In the genomic region with DNA sequence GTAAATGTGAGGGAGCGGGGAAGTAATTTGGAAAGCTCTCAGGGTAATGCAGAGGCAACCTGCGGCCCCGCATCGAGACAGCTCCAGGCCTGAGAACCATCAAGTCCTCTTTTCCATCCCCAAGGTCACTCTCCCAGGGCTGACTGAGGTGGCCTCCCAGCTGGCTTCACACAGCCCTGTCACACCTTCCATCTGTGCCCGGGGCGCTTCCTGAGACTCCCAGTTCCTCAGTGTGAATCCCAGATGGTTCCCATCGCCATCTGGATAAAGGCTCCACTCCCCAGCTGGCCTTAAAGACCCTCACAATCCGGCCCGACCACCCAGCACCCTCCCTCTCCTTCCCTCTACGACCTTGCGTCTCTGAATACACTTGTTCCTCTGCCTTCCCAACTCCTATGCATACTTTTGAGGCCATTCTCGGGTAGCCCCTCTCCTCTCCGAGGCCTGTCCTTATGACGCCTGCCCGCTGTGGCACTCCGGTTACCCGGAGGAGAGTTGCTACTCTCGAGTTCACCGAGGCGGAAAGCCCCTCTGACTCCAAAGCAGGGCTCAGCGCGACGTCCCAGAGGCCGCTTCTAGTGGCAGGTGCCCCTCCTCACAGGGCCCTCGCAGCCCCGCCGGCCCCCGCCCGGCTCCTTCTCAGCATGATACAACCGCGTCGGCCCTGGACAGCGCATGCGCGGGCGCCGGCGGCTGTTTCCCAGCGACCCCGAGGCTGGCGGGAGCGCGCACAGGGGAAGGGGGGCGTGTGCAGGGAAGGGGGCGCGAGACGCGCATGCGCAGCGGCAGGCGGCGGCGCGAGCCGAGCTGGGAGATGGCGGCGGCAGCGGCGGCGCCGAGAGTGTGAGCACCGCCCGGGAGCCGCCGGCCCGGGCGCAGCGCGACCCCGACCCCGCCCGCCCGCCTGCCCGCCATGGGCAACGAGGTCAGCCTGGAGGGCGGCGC, we compare ENCODE assay signal across 8 cellular contexts. TPM values are rescaled to one million over a fixed set of nuclear protein-coding genes. Genes with fewer than 3 reads are reported as not detected.
DNase-seq lines count a peak whose midpoint lies in the region; ATAC-seq, FAIRE-seq and TF ChIP-seq lines count a peak whose summit lies in the region.

A gene with protein sequence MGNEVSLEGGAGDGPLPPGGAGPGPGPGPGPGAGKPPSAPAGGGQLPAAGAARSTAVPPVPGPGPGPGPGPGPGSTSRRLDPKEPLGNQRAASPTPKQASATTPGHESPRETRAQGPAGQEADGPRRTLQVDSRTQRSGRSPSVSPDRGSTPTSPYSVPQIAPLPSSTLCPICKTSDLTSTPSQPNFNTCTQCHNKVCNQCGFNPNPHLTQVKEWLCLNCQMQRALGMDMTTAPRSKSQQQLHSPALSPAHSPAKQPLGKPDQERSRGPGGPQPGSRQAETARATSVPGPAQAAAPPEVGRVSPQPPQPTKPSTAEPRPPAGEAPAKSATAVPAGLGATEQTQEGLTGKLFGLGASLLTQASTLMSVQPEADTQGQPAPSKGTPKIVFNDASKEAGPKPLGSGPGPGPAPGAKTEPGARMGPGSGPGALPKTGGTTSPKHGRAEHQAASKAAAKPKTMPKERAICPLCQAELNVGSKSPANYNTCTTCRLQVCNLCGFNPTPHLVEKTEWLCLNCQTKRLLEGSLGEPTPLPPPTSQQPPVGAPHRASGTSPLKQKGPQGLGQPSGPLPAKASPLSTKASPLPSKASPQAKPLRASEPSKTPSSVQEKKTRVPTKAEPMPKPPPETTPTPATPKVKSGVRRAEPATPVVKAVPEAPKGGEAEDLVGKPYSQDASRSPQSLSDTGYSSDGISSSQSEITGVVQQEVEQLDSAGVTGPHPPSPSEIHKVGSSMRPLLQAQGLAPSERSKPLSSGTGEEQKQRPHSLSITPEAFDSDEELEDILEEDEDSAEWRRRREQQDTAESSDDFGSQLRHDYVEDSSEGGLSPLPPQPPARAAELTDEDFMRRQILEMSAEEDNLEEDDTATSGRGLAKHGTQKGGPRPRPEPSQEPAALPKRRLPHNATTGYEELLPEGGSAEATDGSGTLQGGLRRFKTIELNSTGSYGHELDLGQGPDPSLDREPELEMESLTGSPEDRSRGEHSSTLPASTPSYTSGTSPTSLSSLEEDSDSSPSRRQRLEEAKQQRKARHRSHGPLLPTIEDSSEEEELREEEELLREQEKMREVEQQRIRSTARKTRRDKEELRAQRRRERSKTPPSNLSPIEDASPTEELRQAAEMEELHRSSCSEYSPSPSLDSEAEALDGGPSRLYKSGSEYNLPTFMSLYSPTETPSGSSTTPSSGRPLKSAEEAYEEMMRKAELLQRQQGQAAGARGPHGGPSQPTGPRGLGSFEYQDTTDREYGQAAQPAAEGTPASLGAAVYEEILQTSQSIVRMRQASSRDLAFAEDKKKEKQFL (N-terminal part only) (plus strand): TSS at position 788 of the 945 bp plus-strand sequence. CDS start 126 bp downstream, at position 914.

- H3K27ac ChIP-seq in muscle layer of colon (ENCODE audit: low read depth, low read length), result peak within 1 kb of the TSS; percentile 79

- no peak for TF ChIP-seq CTCF in D721Med (IDR thresholded peaks at IDR 0.05; ENCODE audit: insufficient read depth, missing control alignments)

- peaks cover 16% of the 10 kb centered on the region for H3K4me1 ChIP-seq in muscle layer of colon (ENCODE audit: insufficient read depth, low read length)

- H3K9me3 Mint-ChIP-seq in activated T-cell treated with anti-CD3 and anti-CD28 coated beads, Interleukin-2, amount 50 U/mL, for 4 hours, result no peaks in the 10 kb centered on the region

- no peak for FAIRE-seq in D721Med (lab: Jason Lieb, UNC)

- TF ChIP-seq RAD21 in Ishikawa (IDR thresholded peaks at IDR 0.05; ENCODE audit: low read depth), result no peak

- peaks cover 2% of the 10 kb centered on the region for H3K36me3 Mint-ChIP-seq in activated T-cell treated with anti-CD3 and anti-CD28 coated beads, Interleukin-2, amount 50 U/mL, for 4 hours (ENCODE audit: insufficient read depth)

- H3K9me3 ChIP-seq in muscle layer of colon (ENCODE audit: low read length), result no peaks in the 10 kb centered on the region

- H3K4me1 Mint-ChIP-seq in activated T-cell treated with anti-CD3 and anti-CD28 coated beads, Interleukin-2, amount 50 U/mL, for 4 hours (ENCODE audit: low read depth), result peaks cover 18% of the 10 kb centered on the region

- peak within 1 kb of the TSS; percentile 67 to 95 for H3K4me3 ChIP-seq in muscle layer of colon (ENCODE audit: low read depth in 1 of 2, low read length in 2 of 2)

- DNase-seq in D721Med (ENCODE audit: insufficient read length, low spot score), result peak; percentile 95
- DNase-seq in OCI-M2 (lab: John Stamatoyannopoulos, UW; ENCODE audit: unreplicated experiment), result peak; percentile 25
- peak; percentile 87 for DNase-seq in activated T-cell treated with anti-CD3 and anti-CD28 coated beads, Interleukin-2, amount 50 U/mL, for 4 hours
- peak; percentile 79 to 80 for DNase-seq in stimulated activated CD8-positive, alpha-beta memory T cell treated with anti-CD3 and anti-CD28 coated beads, Interleukin-7, amount 100 ng/mL, for 1 hour (ENCODE audit: low read depth in 2 of 2)

- ATAC-seq in GM21529 (IDR thresholded peaks at IDR 0.05; ENCODE audit: unreplicated experiment), result peak; percentile 69
- peak; percentile 82 to 92 for ATAC-seq in activated T-cell treated with anti-CD3 and anti-CD28 coated beads, Interleukin-2, amount 50 U/mL, for 4 hours
- peak; percentile 69 for ATAC-seq in esophagus mucosa

- no peaks in the 10 kb centered on the region for H3K27me3 ChIP-seq in muscle layer of colon (ENCODE audit: control insufficient read depth in 1 of 2, insufficient read depth in 2 of 2, low read length in 2 of 2)

- peaks cover 48% of the 10 kb centered on the region for H3K27me3 Mint-ChIP-seq in activated T-cell treated with anti-CD3 and anti-CD28 coated beads, Interleukin-2, amount 50 U/mL, for 4 hours (ENCODE audit: low read depth)

- no peak for TF ChIP-seq EP300 in Ishikawa (IDR thresholded peaks at IDR 0.05; ENCODE audit: borderline replicate concordance)

- peak within 1 kb of the TSS; percentile 88 for H3K4me3 Mint-ChIP-seq in activated T-cell treated with anti-CD3 and anti-CD28 coated beads, Interleukin-2, amount 50 U/mL, for 4 hours

- H3K9ac ChIP-seq in muscle layer of colon (ENCODE audit: low read length), result peak within 1 kb of the TSS; percentile 59

- no peaks in the 10 kb centered on the region for H3K36me3 ChIP-seq in muscle layer of colon (ENCODE audit: insufficient read depth, low read length)

TF ChIP-seq in Ishikawa, 13 proteins besides CTCF, POLR2A, EP300 and RAD21:
- TF ChIP-seq TAF1 (IDR thresholded peaks at IDR 0.05; ENCODE audit: low read depth) (peak; percentile 38; the same call in 1 of the 2 replicates), ZBTB7A (IDR thresholded peaks at IDR 0.05; ENCODE audit: low read depth) (0 out of 2 replicates have a peak, but pooled peaks have one; percentile 31)
- TF ChIP-seq, protein P1, sequence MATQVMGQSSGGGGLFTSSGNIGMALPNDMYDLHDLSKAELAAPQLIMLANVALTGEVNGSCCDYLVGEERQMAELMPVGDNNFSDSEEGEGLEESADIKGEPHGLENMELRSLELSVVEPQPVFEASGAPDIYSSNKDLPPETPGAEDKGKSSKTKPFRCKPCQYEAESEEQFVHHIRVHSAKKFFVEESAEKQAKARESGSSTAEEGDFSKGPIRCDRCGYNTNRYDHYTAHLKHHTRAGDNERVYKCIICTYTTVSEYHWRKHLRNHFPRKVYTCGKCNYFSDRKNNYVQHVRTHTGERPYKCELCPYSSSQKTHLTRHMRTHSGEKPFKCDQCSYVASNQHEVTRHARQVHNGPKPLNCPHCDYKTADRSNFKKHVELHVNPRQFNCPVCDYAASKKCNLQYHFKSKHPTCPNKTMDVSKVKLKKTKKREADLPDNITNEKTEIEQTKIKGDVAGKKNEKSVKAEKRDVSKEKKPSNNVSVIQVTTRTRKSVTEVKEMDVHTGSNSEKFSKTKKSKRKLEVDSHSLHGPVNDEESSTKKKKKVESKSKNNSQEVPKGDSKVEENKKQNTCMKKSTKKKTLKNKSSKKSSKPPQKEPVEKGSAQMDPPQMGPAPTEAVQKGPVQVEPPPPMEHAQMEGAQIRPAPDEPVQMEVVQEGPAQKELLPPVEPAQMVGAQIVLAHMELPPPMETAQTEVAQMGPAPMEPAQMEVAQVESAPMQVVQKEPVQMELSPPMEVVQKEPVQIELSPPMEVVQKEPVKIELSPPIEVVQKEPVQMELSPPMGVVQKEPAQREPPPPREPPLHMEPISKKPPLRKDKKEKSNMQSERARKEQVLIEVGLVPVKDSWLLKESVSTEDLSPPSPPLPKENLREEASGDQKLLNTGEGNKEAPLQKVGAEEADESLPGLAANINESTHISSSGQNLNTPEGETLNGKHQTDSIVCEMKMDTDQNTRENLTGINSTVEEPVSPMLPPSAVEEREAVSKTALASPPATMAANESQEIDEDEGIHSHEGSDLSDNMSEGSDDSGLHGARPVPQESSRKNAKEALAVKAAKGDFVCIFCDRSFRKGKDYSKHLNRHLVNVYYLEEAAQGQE (IDR thresholded peaks at IDR 0.05; ENCODE audit: low read depth), result no peak; the same call in 1 of the 2 replicates

RNA-seq across cellular contexts. Expression of the gene that starts here (rescaled TPM):
- under 1 TPM; 0.30 to 0.86 (median 0.40) TPM for total RNA-seq in activated T-cell treated with anti-CD3 and anti-CD28 coated beads, Interleukin-2, amount 50 U/mL, for 4 hours
- 0.08 TPM for total RNA-seq in esophagus mucosa

Comparison
In these comparisons a context has a peak if more than half of its experiments do, and no peak if none do; other contexts are left out.
1. Peak in every context shown above with its lines: DNase-seq, ATAC-seq, H3K4me3 ChIP-seq and H3K27ac ChIP-seq.
2. Peak in DNase-seq and ATAC-seq in activated T-cell treated with anti-CD3 and anti-CD28 coated beads, Interleukin-2, amount 50 U/mL, for 4 hours; RNA of the gene not detected or under 1 TPM.
3. Peak in ATAC-seq in esophagus mucosa; RNA of the gene not detected or under 1 TPM.
4. DNase-seq: peak in every context shown above with its lines; median percentile 95 in D721Med; 87 in activated T-cell treated with anti-CD3 and anti-CD28 coated beads, Interleukin-2, amount 50 U/mL, for 4 hours; 80 in stimulated activated CD8-positive, alpha-beta memory T cell treated with anti-CD3 and anti-CD28 coated beads, Interleukin-7, amount 100 ng/mL, for 1 hour; 25 in OCI-M2.